In the genomic region with DNA sequence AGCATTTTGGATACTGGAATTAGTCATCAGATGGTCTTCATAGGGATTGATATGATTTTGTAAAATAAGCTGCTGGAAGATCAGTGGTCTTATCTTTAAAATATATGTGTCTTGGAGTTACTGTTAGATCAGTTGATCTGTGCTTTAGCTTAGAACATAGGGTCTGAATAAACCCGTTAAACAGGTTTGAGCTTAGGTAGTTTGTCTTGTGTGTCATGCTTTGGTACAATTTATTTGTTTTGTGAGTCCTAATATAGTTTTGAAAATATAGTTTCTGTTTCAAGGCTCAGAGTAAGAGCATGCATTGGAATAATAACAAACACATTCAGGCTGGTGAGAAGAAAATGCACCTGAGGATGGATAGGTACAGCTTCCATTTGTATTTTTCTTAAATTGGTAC, we compare ENCODE assay signal across 18 cellular contexts.
"Had no signal": no experiment of that assay in that cellular context is flagged by ENCODE, and none has a peak within 500 bp of the region (broad histone marks: within the 10 kb centered on the region; RNA-seq: fewer than 3 reads in every experiment).

No MANE protein-coding gene starts in this region.

- H3K27ac ChIP-seq: ascending aorta, breast epithelium, neural progenitor cell, right atrium auricular region, suprapubic skin, transverse colon had no signal

- H3K4me3 ChIP-seq: ascending aorta, breast epithelium, esophagus squamous epithelium, mucosa of descending colon, neural progenitor cell, right atrium auricular region, suprapubic skin, transverse colon had no signal

- H3K9me3 ChIP-seq: suprapubic skin had no signal

- ATAC-seq: activated CD4-positive, alpha-beta T cell treated with anti-CD3 and anti-CD28 coated beads for 36 hours; mucosa of descending colon; naive thymus-derived CD4-positive, alpha-beta T cell; stimulated activated naive CD8-positive, alpha-beta T cell treated with anti-CD3 and anti-CD28 coated beads, Interleukin-15, Interleukin-2, amounts not matched to agents 100 U/mL and 50 U/mL, for 24 hours; WTC11 had no signal

- DNase-seq: activated CD4-positive, alpha-beta T cell treated with anti-CD3 and anti-CD28 coated beads for 36 hours; activated CD4-positive, alpha-beta T cell treated with anti-CD3 and anti-CD28 coated beads, Interleukin-2, amount 50 U/mL, for 48 hours; activated gamma-delta T cell; cerebellar nuclear complex; cortex of kidney; esophagus squamous epithelium; mucosa of descending colon; naive thymus-derived CD4-positive, alpha-beta T cell; stimulated activated CD4-positive, alpha-beta T cell treated with anti-CD3 and anti-CD28 coated beads, Interleukin-2, amount 100 ng/mL, for 24 hours; stimulated activated naive CD8-positive, alpha-beta T cell treated with anti-CD3 and anti-CD28 coated beads, Interleukin-15, Interleukin-2, amounts not matched to agents 100 U/mL and 50 U/mL, for 24 hours; T-helper 2 cell; transverse colon had no signal

- H3K27me3 ChIP-seq: ascending aorta, breast epithelium, esophagus squamous epithelium, neural progenitor cell, right atrium auricular region, suprapubic skin, transverse colon had no signal

- H3K36me3 ChIP-seq: ascending aorta, breast epithelium, esophagus squamous epithelium, neural progenitor cell, right atrium auricular region, suprapubic skin, transverse colon had no signal
